In genomic region chr5:39024884-39025283, GRCh38 we compare ENCODE assay signal across 1 cellular context.
A peak's percentile ranks its signal among the peaks of the same experiment; 100 is the strongest.
TF ChIP-seq lines count a peak whose summit lies in the region.

No MANE protein-coding gene starts in this region.

TF ChIP-seq in K562, 482 proteins besides CTCF, POLR2A, EP300 and RAD21 (continued from another document):
- TF ChIP-seq RCOR1 (IDR thresholded peaks at IDR 0.05; ENCODE audit: borderline replicate concordance in 1 of 2, low read depth in 2 of 2, low read length in 2 of 2), result 0 out of 4 replicates have a peak, but pooled peaks of 1 of the 2 experiments have one; percentile 21
- TF ChIP-seq SMARCA4 (IDR thresholded peaks at IDR 0.05), result peak; percentile 89
- no peak for TF ChIP-seq NFRKB (IDR thresholded peaks at IDR 0.05; ENCODE audit: low read depth)
- no peak for TF ChIP-seq CAMTA2 (CRISPR knock-in tag; conservative IDR thresholded peaks at IDR 0.05)
- TF ChIP-seq SRSF9 (IDR thresholded peaks at IDR 0.05; ENCODE audit: borderline replicate concordance, low read depth, low read length), result no peak
- TF ChIP-seq JUND (IDR thresholded peaks at IDR 0.05; ENCODE audit: borderline replicate concordance, low read depth, low read length), result peak; percentile 84
- TF ChIP-seq JUND (tag; IDR thresholded peaks at IDR 0.05; ENCODE audit: borderline replicate concordance, low read depth, low read length), result peak; percentile 82; the same call in 2 of the 3 replicates
- peak; percentile 94 for TF ChIP-seq SOX6 (IDR thresholded peaks at IDR 0.05)
- TF ChIP-seq DACH1 (IDR thresholded peaks at IDR 0.05; ENCODE audit: partially characterized antibody), result peak; percentile 76
- peak in 1 of 2 experiments; percentile 39; a peak in 1 of 4 replicates for TF ChIP-seq TBL1XR1 (IDR thresholded peaks at IDR 0.05; ENCODE audit: low read length in 2 of 2)
- TF ChIP-seq TCF15 (CRISPR knock-in tag; IDR thresholded peaks at IDR 0.05), result no peak
- peak; percentile 44; the same call in 1 of the 2 replicates for TF ChIP-seq C11orf30 (IDR thresholded peaks at IDR 0.05; ENCODE audit: low read depth)
- TF ChIP-seq RFX5 (IDR thresholded peaks at IDR 0.05; ENCODE audit: low read depth, low read length), result peak; percentile 25; the same call in 1 of the 2 replicates
- peak; percentile 76; the same call in 1 of the 2 replicates for TF ChIP-seq ATF3 (IDR thresholded peaks at IDR 0.05)
- no peak for TF ChIP-seq ATF3 (CRISPR knock-in tag; conservative IDR thresholded peaks at IDR 0.05)
- TF ChIP-seq ZNF347 (CRISPR knock-in tag; IDR thresholded peaks at IDR 0.05; ENCODE audit: low read depth), result no peak
- no peak for TF ChIP-seq U2AF2 (optimal IDR thresholded peaks at IDR 0.05; ENCODE audit: low read depth, low read length)
- TF ChIP-seq ADNP (tag; IDR thresholded peaks at IDR 0.05), result 0 out of 2 replicates have a peak, but pooled peaks have one; percentile 3
- TF ChIP-seq JUN (IDR thresholded peaks at IDR 0.05; ENCODE audit: borderline replicate concordance, low read depth, low read length), result peak; percentile 73; the same call in 1 of the 2 replicates
- TF ChIP-seq JUN (CRISPR knock-in tag; IDR thresholded peaks at IDR 0.05; ENCODE audit: borderline replicate concordance), result no peak
- TF ChIP-seq, protein P1, sequence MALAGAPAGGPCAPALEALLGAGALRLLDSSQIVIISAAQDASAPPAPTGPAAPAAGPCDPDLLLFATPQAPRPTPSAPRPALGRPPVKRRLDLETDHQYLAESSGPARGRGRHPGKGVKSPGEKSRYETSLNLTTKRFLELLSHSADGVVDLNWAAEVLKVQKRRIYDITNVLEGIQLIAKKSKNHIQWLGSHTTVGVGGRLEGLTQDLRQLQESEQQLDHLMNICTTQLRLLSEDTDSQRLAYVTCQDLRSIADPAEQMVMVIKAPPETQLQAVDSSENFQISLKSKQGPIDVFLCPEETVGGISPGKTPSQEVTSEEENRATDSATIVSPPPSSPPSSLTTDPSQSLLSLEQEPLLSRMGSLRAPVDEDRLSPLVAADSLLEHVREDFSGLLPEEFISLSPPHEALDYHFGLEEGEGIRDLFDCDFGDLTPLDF (CRISPR knock-in tag; IDR thresholded peaks at IDR 0.05), result no peak
- TF ChIP-seq SMARCC2 (IDR thresholded peaks at IDR 0.05; ENCODE audit: low read depth), result peak; percentile 72; the same call in 1 of the 2 replicates
- TF ChIP-seq RAD51 (IDR thresholded peaks at IDR 0.05; ENCODE audit: borderline replicate concordance, low read depth), result no peak
- peak; percentile 99 for TF ChIP-seq MEIS2 (IDR thresholded peaks at IDR 0.05; ENCODE audit: partially characterized antibody)
- TF ChIP-seq ZBTB8A (IDR thresholded peaks at IDR 0.05; ENCODE audit: partially characterized antibody), result no peak
- TF ChIP-seq TAF9B (IDR thresholded peaks at IDR 0.05; ENCODE audit: partially characterized antibody), result no peak
- no peak for TF ChIP-seq NR2C1 (IDR thresholded peaks at IDR 0.05)
- TF ChIP-seq NR2C1 (tag; IDR thresholded peaks at IDR 0.05), result no peak
